17 cellular contexts compared by ENCODE assay signal in genomic region chr7:96161897-96162296, GRCh38.
DNase-seq lines count a peak whose midpoint lies in the region; ATAC-seq and TF ChIP-seq lines count a peak whose summit lies in the region.
"Had no signal": no experiment of that assay in that cellular context is flagged by ENCODE, and none has a peak within 500 bp of the region (broad histone marks: within the 10 kb centered on the region; RNA-seq: fewer than 3 reads in every experiment).

No MANE protein-coding gene starts in this region.

- DNase-seq in mammary epithelial cell (peak; percentile 7), MCF 10A (ENCODE audit: unreplicated experiment) (no peak), epithelial cell of prostate (ENCODE audit: low read depth, low spot score) (no peak), NCI-H82 (lab: John Stamatoyannopoulos, UW) (no peak)
- DNase-seq: AML-193; Caco-2; Calu3; CD4-positive, alpha-beta T cell; CD8-positive, alpha-beta T cell; DMS79 treated with DMSO at 0.1 percent for 48 hours; GF-D8 had no signal

- H3K4me2 ChIP-seq in mammary epithelial cell (ENCODE audit: insufficient read depth, low read depth, low read length): no peak overlapping the region
- H3K4me2 ChIP-seq: A549; BLaER1 treated with 17β-estradiol and CSF1 and Interleukin-3, amounts not matched to agents 10 nM and 100 nM had no signal

- no peak overlapping the region for H3K9ac ChIP-seq in mammary epithelial cell (ENCODE audit: insufficient read depth, low read length)
- H3K9ac ChIP-seq: BLaER1 treated with 17β-estradiol and CSF1 and Interleukin-3, amounts not matched to agents 10 nM and 100 nM had no signal

- H3K4me3 Mint-ChIP-seq in MCF 10A (ENCODE audit: unreplicated experiment): no peak overlapping the region
- H3K4me3 Mint-ChIP-seq: B cell; CD4-positive, alpha-beta T cell; CD8-positive, alpha-beta T cell had no signal

- TF ChIP-seq CTCF in mammary epithelial cell (conservative IDR thresholded peaks at IDR 0.05 in 1 of 2, IDR thresholded peaks at IDR 0.05 in 1 of 2; ENCODE audit: extremely low read depth in 1 of 2, insufficient read depth in 1 of 2, low read depth in 1 of 2, low read length in 2 of 2) (no peak), MCF 10A (IDR thresholded peaks at IDR 0.05; ENCODE audit: unreplicated experiment) (no peak)

- H3K9me3 Mint-ChIP-seq in MCF 10A (ENCODE audit: unreplicated experiment): no peaks in the 10 kb centered on the region
- H3K9me3 Mint-ChIP-seq: CD4-positive, alpha-beta T cell; CD8-positive, alpha-beta T cell had no signal

- BruUV-seq in mammary epithelial cell (replicated peaks; lab: Mats Ljungman, UMichigan) (no TSS peak), MCF 10A (replicated peaks; lab: Mats Ljungman, UMichigan) (no TSS peak)

- H3K79me2 ChIP-seq in mammary epithelial cell (ENCODE audit: insufficient read depth, low read length): no peaks in the 10 kb centered on the region

- in situ Hi-C loops in mammary epithelial cell (cut with MboI; ENCODE audit: low sequenced_read_pairs in 2 of 2): no loop called here

- H3K9me3 ChIP-seq in mammary epithelial cell (replicated peaks; ENCODE audit: insufficient read depth, low read length): no peaks in the 10 kb centered on the region
- H3K9me3 ChIP-seq: A549; BLaER1 treated with 17β-estradiol and CSF1 and Interleukin-3, amounts not matched to agents 10 nM and 100 nM had no signal

- CTCF ChIA-PET in mammary epithelial cell (lab: Charles Lee; ENCODE audit: low non-redundant PET): no interaction called here
- CTCF ChIA-PET in MCF 10A (lab: Yijun Ruan, JAX): no interaction called here

- no peaks in the 10 kb centered on the region for H3K4me1 ChIP-seq in mammary epithelial cell (ENCODE audit: insufficient read depth, low read length)
- H3K4me1 ChIP-seq: A549; BLaER1 treated with 17β-estradiol and CSF1 and Interleukin-3, amounts not matched to agents 10 nM and 100 nM; Caco-2 had no signal

- dilution Hi-C loops in mammary epithelial cell (cut with HindIII; ENCODE audit: low sequenced_read_pairs): no loop called here

- H4K20me1 ChIP-seq in mammary epithelial cell (ENCODE audit: insufficient read depth, low read length): no peaks in the 10 kb centered on the region
- H4K20me1 ChIP-seq: BLaER1 treated with 17β-estradiol and CSF1 and Interleukin-3, amounts not matched to agents 10 nM and 100 nM had no signal

- H3K4me3 ChIP-seq in mammary epithelial cell (replicated peaks in 1 of 3; ENCODE audit: insufficient read depth in 1 of 3, low read depth in 2 of 3, low read length in 3 of 3): no peak overlapping the region
- H3K4me3 ChIP-seq: A549; BLaER1 treated with 17β-estradiol and CSF1 and Interleukin-3, amounts not matched to agents 10 nM and 100 nM had no signal

- POLR2A ChIA-PET in MCF 10A (lab: Yijun Ruan, JAX): interaction anchor here (0.6 kb wide), 1 partner anchor 40 kb away, joined by 3 read pairs; no protein-coding TSS in a partner anchor

- no peak overlapping the region for H2AFZ ChIP-seq in mammary epithelial cell (ENCODE audit: low read depth, low read length)

- H3K27ac ChIP-seq in mammary epithelial cell (ENCODE audit: insufficient read depth, low read depth, low read length) (no peak overlapping the region), epithelial cell of prostate (peak overlapping the region; percentile 44)
- H3K27ac ChIP-seq: 22Rv1; A549; BLaER1 treated with 17β-estradiol and CSF1 and Interleukin-3, amounts not matched to agents 10 nM and 100 nM; C4-2B had no signal

- no peak overlapping the region for H3K27ac Mint-ChIP-seq in MCF 10A (ENCODE audit: low read depth, unreplicated experiment)
- H3K27ac Mint-ChIP-seq: B cell; CD4-positive, alpha-beta T cell; CD8-positive, alpha-beta T cell had no signal

- H3K36me3 Mint-ChIP-seq in MCF 10A (ENCODE audit: insufficient read depth, unreplicated experiment): peaks cover 28% of the 10 kb centered on the region

- ATAC-seq in HG03175 (IDR thresholded peaks at IDR 0.05; ENCODE audit: unreplicated experiment): no peak
- ATAC-seq: A549; CD8-positive, alpha-beta T cell had no signal

- no peaks in the 10 kb centered on the region for H3K27me3 ChIP-seq in mammary epithelial cell (ENCODE audit: insufficient read depth, low read length)
- H3K27me3 ChIP-seq: BLaER1 treated with 17β-estradiol and CSF1 and Interleukin-3, amounts not matched to agents 10 nM and 100 nM had no signal

- WGBS in mammary epithelial cell (ENCODE audit: low coverage, missing lambda C conversion rate): 75% methylated on average over 3 of the region's 3 CpGs

- H3K36me3 ChIP-seq in mammary epithelial cell (ENCODE audit: insufficient read depth, low read length): peaks cover 6% of the 10 kb centered on the region

- no peaks in the 10 kb centered on the region for H3K27me3 Mint-ChIP-seq in MCF 10A (ENCODE audit: insufficient read depth, unreplicated experiment)
- H3K27me3 Mint-ChIP-seq: B cell; CD4-positive, alpha-beta T cell had no signal

- no peaks in the 10 kb centered on the region for H3K4me1 Mint-ChIP-seq in MCF 10A (ENCODE audit: insufficient read depth, unreplicated experiment)
- H3K4me1 Mint-ChIP-seq: B cell had no signal

- intact Hi-C loops in mammary epithelial cell (cut with micrococcal nuclease): loop anchor here (2.0 kb wide), 1 partner anchor 31 kb away; no protein-coding TSS in a partner anchor
- intact Hi-C loops in MCF 10A (cut with micrococcal nuclease): no loop called here
